Comparison of ENCODE assay signal across 8 cellular contexts in the genomic region with DNA sequence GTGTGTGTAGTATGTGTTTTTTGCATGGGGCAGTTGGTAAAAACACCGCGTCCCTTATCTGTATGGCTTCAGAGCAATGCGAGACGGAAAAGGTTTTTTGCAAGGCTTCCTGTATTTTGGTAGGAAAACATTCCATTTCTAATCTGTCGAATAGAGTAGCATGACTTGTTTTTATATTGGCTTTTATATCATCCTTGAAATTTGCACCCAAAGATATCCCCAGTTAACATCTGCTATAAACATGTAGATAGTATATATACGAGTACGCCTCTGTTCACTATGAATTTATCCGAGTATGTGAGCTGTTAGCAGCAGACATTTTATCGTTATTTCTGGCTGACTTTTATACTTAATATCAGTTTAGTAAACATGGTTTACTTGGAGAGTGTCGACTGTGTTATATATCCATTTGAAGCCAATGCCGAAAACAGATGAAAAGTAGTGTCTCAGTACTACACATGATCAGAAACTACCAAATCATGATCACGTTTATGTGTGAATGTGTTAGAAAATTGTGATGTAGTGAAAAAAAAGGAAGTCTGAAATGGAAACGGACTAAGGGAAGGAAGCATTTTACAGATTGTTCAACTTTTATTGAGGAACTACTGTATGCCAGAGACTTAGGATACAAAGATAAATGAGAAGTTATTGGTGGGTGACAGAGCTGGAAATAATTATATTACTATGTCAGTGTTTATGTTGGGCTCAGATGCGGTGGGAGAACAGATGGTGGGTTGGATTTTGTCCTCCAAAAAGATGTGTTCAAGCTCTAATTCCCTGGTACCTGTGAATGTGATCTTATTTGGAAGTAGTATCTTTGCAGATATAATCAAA. TPM values are rescaled to one million over a fixed set of nuclear protein-coding genes. Genes with fewer than 3 reads are reported as not detected.
DNase-seq lines count a peak whose midpoint lies in the region; ATAC-seq lines count a peak whose summit lies in the region.

No MANE protein-coding gene starts in this region.

- H3K9me3 ChIP-seq in BLaER1 treated with 17β-estradiol and CSF1 and Interleukin-3, amounts not matched to agents 10 nM and 100 nM (replicated peaks in 1 of 11): peaks cover 0 to 10% (median 0%) of the 10 kb centered on the region in 11 experiments; a peak in 3 of 22 replicates
- peaks cover 2% of the 10 kb centered on the region; the same call in 1 of the 2 replicates for H3K9me3 ChIP-seq in MG63
- H3K9me3 ChIP-seq in mucosa of rectum (ENCODE audit: control insufficient read depth in 2 of 2, low read length in 2 of 2): no peaks in the 10 kb centered on the region

- ATAC-seq in GM19328 (IDR thresholded peaks at IDR 0.05; ENCODE audit: unreplicated experiment): no peak
- ATAC-seq in activated CD8-positive, alpha-beta T cell treated with anti-CD3 and anti-CD28 coated beads, Interleukin-2, amount 10 ng/mL, durations not matched to agents 7 days and 5 days: no peak

- peaks cover 29 to 52% (median 33%) of the 10 kb centered on the region in 10 experiments for H3K4me1 ChIP-seq in BLaER1 treated with 17β-estradiol and CSF1 and Interleukin-3, amounts not matched to agents 10 nM and 100 nM
- H3K4me1 ChIP-seq in mucosa of rectum (ENCODE audit: control insufficient read depth in 2 of 2, insufficient read depth in 2 of 2, low read length in 2 of 2): peaks cover 0 to 11% of the 10 kb centered on the region in 2 donors

- H4K20me1 ChIP-seq in BLaER1 treated with 17β-estradiol and CSF1 and Interleukin-3, amounts not matched to agents 10 nM and 100 nM: peaks cover 0 to 39% (median 0%) of the 10 kb centered on the region in 11 experiments; a peak in 6 of 22 replicates

- peak overlapping the region; percentile 75 to 97 (median 87) for H3K4me3 ChIP-seq in BLaER1 treated with 17β-estradiol and CSF1 and Interleukin-3, amounts not matched to agents 10 nM and 100 nM
- H3K4me3 ChIP-seq in MG63 (peak overlapping the region; percentile 95), mucosa of rectum (ENCODE audit: low read length in 2 of 2) (peak overlapping the region; percentile 82 to 89)

- H3K27ac ChIP-seq in BLaER1 treated with 17β-estradiol and CSF1 and Interleukin-3, amounts not matched to agents 10 nM and 100 nM: peak overlapping the region; percentile 84 to 100 (median 97)
- H3K27ac ChIP-seq in caudate nucleus (ENCODE audit: low read depth, low read length) (peak overlapping the region; percentile 96), mucosa of rectum (ENCODE audit: low read depth in 2 of 2, low read length in 2 of 2) (peak overlapping the region; percentile 95 to 96)

- H3K4me3 Mint-ChIP-seq in activated CD8-positive, alpha-beta T cell treated with anti-CD3 and anti-CD28 coated beads, Interleukin-2, amount 10 ng/mL, durations not matched to agents 7 days and 5 days: no peak overlapping the region

- peaks cover 26% of the 10 kb centered on the region for H3K36me3 Mint-ChIP-seq in activated CD8-positive, alpha-beta T cell treated with anti-CD3 and anti-CD28 coated beads, Interleukin-2, amount 10 ng/mL, durations not matched to agents 7 days and 5 days (ENCODE audit: low read depth)

- peak overlapping the region; percentile 68 to 90 (median 78) for H3K4me2 ChIP-seq in BLaER1 treated with 17β-estradiol and CSF1 and Interleukin-3, amounts not matched to agents 10 nM and 100 nM

- H3K27me3 Mint-ChIP-seq in activated CD8-positive, alpha-beta T cell treated with anti-CD3 and anti-CD28 coated beads, Interleukin-2, amount 10 ng/mL, durations not matched to agents 7 days and 5 days (ENCODE audit: low read depth): peaks cover 7% of the 10 kb centered on the region

- DNase-seq in MG63: no peak
- peak in 1 of 61 donors; percentile 24 for DNase-seq in caudate nucleus (lab: John Stamatoyannopoulos, UW)
- no peak for DNase-seq in NCI-H187 (lab: John Stamatoyannopoulos, UW)
- no peak for DNase-seq in HPDE6-E6E7 (ENCODE audit: extremely low spot score)
- no peak for DNase-seq in activated CD8-positive, alpha-beta T cell treated with anti-CD3 and anti-CD28 coated beads, Interleukin-2, amount 10 ng/mL, durations not matched to agents 7 days and 5 days

- POLR2A ChIA-PET in activated CD8-positive, alpha-beta T cell treated with anti-CD3 and anti-CD28 coated beads, Interleukin-2, amount 10 ng/mL, durations not matched to agents 7 days and 5 days (lab: Charles Lee): interaction anchor here (0.6 kb wide), 1 partner anchor 458 kb away, joined by 3 read pairs; no protein-coding TSS in a partner anchor

- H3K27me3 ChIP-seq in BLaER1 treated with 17β-estradiol and CSF1 and Interleukin-3, amounts not matched to agents 10 nM and 100 nM: no peaks in the 10 kb centered on the region
- H3K27me3 ChIP-seq in MG63 (no peaks in the 10 kb centered on the region), mucosa of rectum (ENCODE audit: control insufficient read depth in 2 of 2, insufficient read depth in 2 of 2, low read length in 2 of 2) (no peaks in the 10 kb centered on the region)

- H3K36me3 ChIP-seq in BLaER1 treated with 17β-estradiol and CSF1 and Interleukin-3, amounts not matched to agents 10 nM and 100 nM: peaks cover 15 to 29% (median 23%) of the 10 kb centered on the region in 11 experiments; a peak in 21 of 22 replicates
- H3K36me3 ChIP-seq in MG63 (peaks cover 19% of the 10 kb centered on the region), mucosa of rectum (ENCODE audit: control insufficient read depth in 2 of 2, insufficient read depth in 2 of 2, low read length in 2 of 2) (peaks cover 10 to 14% of the 10 kb centered on the region in 2 donors)

- CTCF ChIA-PET in activated CD8-positive, alpha-beta T cell treated with anti-CD3 and anti-CD28 coated beads, Interleukin-2, amount 10 ng/mL, durations not matched to agents 7 days and 5 days (lab: Charles Lee): interaction anchor here (1.5 kb wide), 1 partner anchor 10 kb away, joined by 6 read pairs; no protein-coding TSS in a partner anchor

- H3K9me3 Mint-ChIP-seq in activated CD8-positive, alpha-beta T cell treated with anti-CD3 and anti-CD28 coated beads, Interleukin-2, amount 10 ng/mL, durations not matched to agents 7 days and 5 days (ENCODE audit: insufficient read depth): no peaks in the 10 kb centered on the region

- no peak overlapping the region for H3K27ac Mint-ChIP-seq in activated CD8-positive, alpha-beta T cell treated with anti-CD3 and anti-CD28 coated beads, Interleukin-2, amount 10 ng/mL, durations not matched to agents 7 days and 5 days

- H3K4me1 Mint-ChIP-seq in activated CD8-positive, alpha-beta T cell treated with anti-CD3 and anti-CD28 coated beads, Interleukin-2, amount 10 ng/mL, durations not matched to agents 7 days and 5 days (ENCODE audit: low read depth): peaks cover 26% of the 10 kb centered on the region

- peak overlapping the region; percentile 91 to 99 (median 97) for H3K9ac ChIP-seq in BLaER1 treated with 17β-estradiol and CSF1 and Interleukin-3, amounts not matched to agents 10 nM and 100 nM
- H3K9ac ChIP-seq in mucosa of rectum (ENCODE audit: low read depth in 1 of 2, low read length in 2 of 2): peak overlapping the region; percentile 93 to 97

RNA-seq across cellular contexts. Expression of gene LEPR, which starts 1.1 kb away (rescaled TPM):
- 1.7 and 4.0 TPM in 2 replicates for total RNA-seq in MG63 (2014; rRNA removed; shearing (Covaris generic); ENCODE audit: low replicate concordance)
- total RNA-seq in activated CD8-positive, alpha-beta T cell treated with anti-CD3 and anti-CD28 coated beads, Interleukin-2, amount 10 ng/mL, durations not matched to agents 7 days and 5 days: 1 to 10 TPM; 1.3 TPM

RNA-seq across cellular contexts. Expression of gene LEPROT, which starts 1.1 kb away (rescaled TPM):
- 16.0 and 17.4 TPM in 2 replicates for total RNA-seq in MG63 (2014; rRNA removed; shearing (Covaris generic); ENCODE audit: low replicate concordance)
- 10 to 100 TPM; 12.3 to 13.2 TPM for total RNA-seq in activated CD8-positive, alpha-beta T cell treated with anti-CD3 and anti-CD28 coated beads, Interleukin-2, amount 10 ng/mL, durations not matched to agents 7 days and 5 days
